17 cellular contexts compared by ENCODE assay signal in the genomic region with DNA sequence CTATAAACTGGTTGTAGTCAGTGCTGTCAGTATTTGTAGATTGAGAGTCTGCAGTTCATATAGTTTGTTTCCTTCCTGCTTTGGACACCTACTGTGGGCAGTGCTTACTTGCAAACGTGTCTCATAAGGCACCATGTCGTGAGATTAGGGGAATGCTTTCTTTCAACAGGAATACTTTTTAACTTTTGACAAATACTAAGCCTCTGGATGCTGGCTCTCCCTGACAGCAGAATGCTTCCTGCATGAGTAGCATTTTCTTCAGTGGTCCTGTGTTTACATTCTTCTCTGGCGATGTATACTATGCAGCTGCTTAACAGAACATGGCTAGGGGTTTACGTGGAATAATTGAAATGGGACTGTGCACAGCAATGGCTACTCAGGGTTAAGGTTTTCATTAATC.
"Had no signal": no experiment of that assay in that cellular context is flagged by ENCODE, and none has a peak within 500 bp of the region (broad histone marks: within the 10 kb centered on the region; RNA-seq: fewer than 3 reads in every experiment).

No MANE protein-coding gene starts in this region.

- H3K27me3 Mint-ChIP-seq: activated naive CD4-positive, alpha-beta T cell treated with anti-CD3 and anti-CD28 coated beads, Interleukin-2, amount 10 ng/mL, durations not matched to agents 7 days and 5 days; brain; T-cell had no signal

- H3K36me3 ChIP-seq: suprapubic skin, upper lobe of left lung, WERI-Rb-1 had no signal

- ATAC-seq: activated CD8-positive, alpha-beta T cell treated with anti-CD3 and anti-CD28 coated beads, Interleukin-2, amount 10 ng/mL, durations not matched to agents 7 days and 5 days; foreskin keratinocyte; stimulated activated naive CD8-positive, alpha-beta T cell treated with anti-CD3 and anti-CD28 coated beads, Interleukin-15, Interleukin-2, amounts not matched to agents 100 U/mL and 50 U/mL, for 24 hours; T-cell had no signal

- H3K36me3 Mint-ChIP-seq: activated naive CD4-positive, alpha-beta T cell treated with anti-CD3 and anti-CD28 coated beads, Interleukin-2, amount 10 ng/mL, durations not matched to agents 7 days and 5 days; brain; T-cell had no signal

- H3K27me3 ChIP-seq: foreskin keratinocyte, suprapubic skin, upper lobe of left lung had no signal

- H3K4me3 Mint-ChIP-seq: activated CD8-positive, alpha-beta T cell treated with anti-CD3 and anti-CD28 coated beads, Interleukin-2, amount 10 ng/mL, durations not matched to agents 7 days and 5 days; activated naive CD4-positive, alpha-beta T cell treated with anti-CD3 and anti-CD28 coated beads, Interleukin-2, amount 10 ng/mL, durations not matched to agents 7 days and 5 days; brain; T-cell had no signal

- H3K4me1 Mint-ChIP-seq: activated naive CD4-positive, alpha-beta T cell treated with anti-CD3 and anti-CD28 coated beads, Interleukin-2, amount 10 ng/mL, durations not matched to agents 7 days and 5 days; T-cell had no signal

- H3K4me3 ChIP-seq: suprapubic skin, upper lobe of left lung had no signal

- DNase-seq: activated CD4-positive, alpha-beta T cell treated with anti-CD3 and anti-CD28 coated beads for 4 hours; activated CD8-positive, alpha-beta T cell treated with anti-CD3 and anti-CD28 coated beads, Interleukin-2, amount 10 ng/mL, durations not matched to agents 7 days and 5 days; activated naive CD4-positive, alpha-beta T cell treated with anti-CD3 and anti-CD28 coated beads, Interleukin-2, amount 10 ng/mL, durations not matched to agents 7 days and 5 days; dermis blood vessel endothelial cell; erythroblast; kidney; midbrain; stimulated activated CD4-positive, alpha-beta T cell treated with anti-CD3 and anti-CD28 coated beads, Interleukin-2, amount 100 ng/mL, for 48 hours; stimulated activated CD8-positive, alpha-beta memory T cell treated with anti-CD3 and anti-CD28 coated beads, Interleukin-4, amount 100 ng/mL, for 48 hours; stimulated activated naive CD8-positive, alpha-beta T cell treated with anti-CD3 and anti-CD28 coated beads, Interleukin-15, Interleukin-2, amounts not matched to agents 100 U/mL and 50 U/mL, for 24 hours; T-cell; T1000; upper lobe of left lung; WERI-Rb-1 had no signal

- H3K9me3 Mint-ChIP-seq: brain had no signal
